15 cellular contexts compared by ENCODE assay signal in the genomic region with DNA sequence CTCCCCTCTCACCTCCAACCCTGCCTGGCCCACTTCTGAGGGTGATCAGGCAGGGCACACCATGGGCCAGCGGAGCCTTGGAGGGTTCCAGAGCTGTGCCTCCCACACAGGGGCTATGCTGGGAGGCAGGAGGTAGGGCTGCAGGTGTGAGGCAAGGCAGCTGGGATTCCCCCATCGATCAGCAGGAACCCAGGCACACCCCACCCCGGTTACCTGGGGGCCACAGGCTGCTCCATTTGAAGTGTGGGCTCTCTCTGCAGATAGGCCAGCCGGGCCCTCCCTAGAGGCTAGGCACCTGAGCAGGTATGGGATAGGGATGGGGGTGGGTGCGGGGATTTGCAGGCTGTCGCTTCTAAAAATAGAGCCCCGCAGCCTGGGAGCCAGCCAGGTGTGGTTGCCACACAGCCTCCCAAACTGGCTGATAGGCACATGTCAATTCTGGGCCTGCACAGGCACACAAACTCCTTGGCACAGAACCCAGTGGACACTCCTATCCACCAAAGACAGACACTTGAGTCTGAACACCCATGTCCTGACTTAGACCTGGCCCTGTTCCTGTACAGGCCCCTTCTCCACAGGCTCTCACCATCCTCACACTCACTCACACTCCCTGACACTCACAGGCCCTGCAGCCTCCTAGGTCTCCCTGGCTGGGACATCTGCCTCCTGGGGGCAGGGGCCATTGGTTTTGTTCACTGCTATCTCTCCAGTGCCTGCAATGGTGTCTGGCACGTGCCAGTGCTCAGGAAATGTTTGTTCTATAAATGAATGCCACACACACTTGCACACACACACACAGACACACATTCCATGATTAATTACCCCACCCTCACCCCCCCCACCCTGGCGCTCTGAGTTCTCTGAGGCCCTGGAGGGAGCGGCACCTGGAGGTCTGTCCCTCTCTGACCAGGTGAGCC.
DNase-seq lines count a peak whose midpoint lies in the region; ATAC-seq lines count a peak whose summit lies in the region.
"Had no signal": no experiment of that assay in that cellular context is flagged by ENCODE, and none has a peak within 500 bp of the region (broad histone marks: within the 10 kb centered on the region; RNA-seq: fewer than 3 reads in every experiment).

No MANE protein-coding gene starts in this region.

- H3K4me3 Mint-ChIP-seq in activated CD4-positive, alpha-beta T cell treated with anti-CD3 and anti-CD28 coated beads for 36 hours: no peak overlapping the region
- H3K4me3 Mint-ChIP-seq in T-helper 17 cell: peak overlapping the region; percentile 50
- no peak overlapping the region for H3K4me3 Mint-ChIP-seq in stimulated activated effector memory CD8-positive, alpha-beta T cell treated with anti-CD3 and anti-CD28 coated beads, Interleukin-12 subunit alpha, Interleukin-12 subunit beta, amount 100 ng/mL, for 72 hours

- H3K4me1 Mint-ChIP-seq in activated CD4-positive, alpha-beta T cell treated with anti-CD3 and anti-CD28 coated beads for 36 hours: peaks cover 59% of the 10 kb centered on the region
- H3K4me1 Mint-ChIP-seq in T-helper 17 cell: peaks cover 34% of the 10 kb centered on the region
- H3K4me1 Mint-ChIP-seq in stimulated activated effector memory CD8-positive, alpha-beta T cell treated with anti-CD3 and anti-CD28 coated beads, Interleukin-12 subunit alpha, Interleukin-12 subunit beta, amount 100 ng/mL, for 72 hours: peaks cover 70% of the 10 kb centered on the region

- intact Hi-C loops in activated CD4-positive, alpha-beta T cell treated with anti-CD3 and anti-CD28 coated beads for 36 hours (cut with DNase I, micrococcal nuclease): loop anchor here in 1 of 2 experiments (5.0 kb wide), 1 partner anchor 1311 kb away; no protein-coding TSS in a partner anchor

- no peaks in the 10 kb centered on the region for H3K9me3 Mint-ChIP-seq in activated CD4-positive, alpha-beta T cell treated with anti-CD3 and anti-CD28 coated beads for 36 hours (ENCODE audit: low read depth)
- no peaks in the 10 kb centered on the region for H3K9me3 Mint-ChIP-seq in stimulated activated effector memory CD8-positive, alpha-beta T cell treated with anti-CD3 and anti-CD28 coated beads, Interleukin-12 subunit alpha, Interleukin-12 subunit beta, amount 100 ng/mL, for 72 hours

- no peaks in the 10 kb centered on the region for H3K27me3 Mint-ChIP-seq in activated CD4-positive, alpha-beta T cell treated with anti-CD3 and anti-CD28 coated beads for 36 hours
- no peaks in the 10 kb centered on the region for H3K27me3 Mint-ChIP-seq in T-helper 17 cell

- peaks cover 2% of the 10 kb centered on the region for H3K36me3 Mint-ChIP-seq in activated CD4-positive, alpha-beta T cell treated with anti-CD3 and anti-CD28 coated beads for 36 hours (ENCODE audit: low read depth)
- H3K36me3 Mint-ChIP-seq in T-helper 17 cell (ENCODE audit: low read depth): peaks cover 2% of the 10 kb centered on the region
- peaks cover 17% of the 10 kb centered on the region for H3K36me3 Mint-ChIP-seq in stimulated activated effector memory CD8-positive, alpha-beta T cell treated with anti-CD3 and anti-CD28 coated beads, Interleukin-12 subunit alpha, Interleukin-12 subunit beta, amount 100 ng/mL, for 72 hours

- POLR2A ChIA-PET in activated CD4-positive, alpha-beta T cell treated with anti-CD3 and anti-CD28 coated beads for 36 hours (lab: Charles Lee): no interaction called here

- CTCF ChIA-PET in activated CD4-positive, alpha-beta T cell treated with anti-CD3 and anti-CD28 coated beads for 36 hours (lab: Charles Lee): interaction anchor here (0.7 to 1.2 kb wide), 2 partner anchors 19 to 76 kb away, joined by 3 to 7 read pairs; no protein-coding TSS in a partner anchor

- H3K27ac Mint-ChIP-seq in activated CD4-positive, alpha-beta T cell treated with anti-CD3 and anti-CD28 coated beads for 36 hours: peak overlapping the region; percentile 9
- peak overlapping the region; percentile 77 for H3K27ac Mint-ChIP-seq in T-helper 17 cell
- peak overlapping the region; percentile 9 for H3K27ac Mint-ChIP-seq in stimulated activated effector memory CD8-positive, alpha-beta T cell treated with anti-CD3 and anti-CD28 coated beads, Interleukin-12 subunit alpha, Interleukin-12 subunit beta, amount 100 ng/mL, for 72 hours

- no peaks in the 10 kb centered on the region for H3K9me3 ChIP-seq in T-helper 17 cell (ENCODE audit: control insufficient read depth, low read length, poor library complexity, severe bottlenecking)

- no peak for ATAC-seq in activated CD4-positive, alpha-beta T cell treated with anti-CD3 and anti-CD28 coated beads for 36 hours
- ATAC-seq in T-helper 17 cell: no peak
- ATAC-seq in left lobe of liver: peak; percentile 57
- ATAC-seq in stimulated activated effector memory CD8-positive, alpha-beta T cell treated with anti-CD3 and anti-CD28 coated beads, Interleukin-12 subunit alpha, Interleukin-12 subunit beta, amount 100 ng/mL, for 72 hours: no peak
- ATAC-seq in HG02623 (IDR thresholded peaks at IDR 0.05; ENCODE audit: unreplicated experiment): no peak
- ATAC-seq: GM12878 had no signal

- DNase-seq in activated CD4-positive, alpha-beta T cell treated with anti-CD3 and anti-CD28 coated beads for 36 hours: no peak
- no peak for DNase-seq in activated CD4-positive, alpha-beta T cell treated with anti-CD3 and anti-CD28 coated beads, Interleukin-2, amount 50 U/mL, for 4 hours
- no peak for DNase-seq in T-helper 17 cell
- peak; percentile 90 for DNase-seq in left lobe of liver (ENCODE audit: low spot score)
- no peak for DNase-seq in stimulated activated effector memory CD8-positive, alpha-beta T cell treated with anti-CD3 and anti-CD28 coated beads, Interleukin-12 subunit alpha, Interleukin-12 subunit beta, amount 100 ng/mL, for 72 hours (ENCODE audit: low spot score in 2 of 2)
- no peak for DNase-seq in activated CD8-positive, alpha-beta memory T cell treated with anti-CD3 and anti-CD28 coated beads, Interleukin-2, amount 50 U/mL, for 48 hours
- no peak for DNase-seq in activated CD4-positive, alpha-beta T cell treated with anti-CD3 and anti-CD28 coated beads for 1 hour
- DNase-seq: anterior cingulate cortex; effector CD8-positive, alpha-beta T cell; glutamatergic neuron; GOT3; NCI-H774; SIG-M5 had no signal

Comparison
In these comparisons a context has a peak if more than half of its experiments do, and no peak if none do; other contexts are left out.
1. H3K27ac Mint-ChIP-seq: peak in every context shown above with its lines; median percentile 77 in T-helper 17 cell; 9 in activated CD4-positive, alpha-beta T cell treated with anti-CD3 and anti-CD28 coated beads for 36 hours; 9 in stimulated activated effector memory CD8-positive, alpha-beta T cell treated with anti-CD3 and anti-CD28 coated beads, Interleukin-12 subunit alpha, Interleukin-12 subunit beta, amount 100 ng/mL, for 72 hours.